Comparison of ENCODE assay signal across 9 cellular contexts in genomic region chr19:7830272-7830771, GRCh38. TPM values are rescaled to one million over a fixed set of nuclear protein-coding genes. Genes with fewer than 3 reads are reported as not detected.
DNase-seq lines count a peak whose midpoint lies in the region; ATAC-seq and TF ChIP-seq lines count a peak whose summit lies in the region.
"Had no signal": no experiment of that assay in that cellular context is flagged by ENCODE, and none has a peak within 500 bp of the region (broad histone marks: within the 10 kb centered on the region; RNA-seq: fewer than 3 reads in every experiment).

No MANE protein-coding gene starts in this region.

- POLR2A ChIA-PET in CD4-positive, alpha-beta memory T cell (lab: Charles Lee; ENCODE audit: partially characterized antibody) = interaction anchor here (1.3 to 1.6 kb wide), 2 partner anchors 14 to 90 kb away, joined by 3 to 4 read pairs; partner anchors contain the start of gene SNAPC2

- H3K36me3 Mint-ChIP-seq in CD4-positive, alpha-beta memory T cell = no peaks in the 10 kb centered on the region
- H3K36me3 Mint-ChIP-seq in nephron progenitor cell (ENCODE audit: low read depth) = no peaks in the 10 kb centered on the region

- peaks cover 22% of the 10 kb centered on the region for H3K4me1 ChIP-seq in CD4-positive, alpha-beta memory T cell (ENCODE audit: insufficient read depth, low read length)
- H3K4me1 ChIP-seq in ectodermal cell (ENCODE audit: control insufficient read depth, insufficient read depth, low read length) = no peaks in the 10 kb centered on the region

- no peak for ATAC-seq in GM21526 (IDR thresholded peaks at IDR 0.05; ENCODE audit: low FRiP score, unreplicated experiment)

- H3K27me3 ChIP-seq in CD4-positive, alpha-beta memory T cell (ENCODE audit: insufficient read depth, low read length) = no peaks in the 10 kb centered on the region
- peaks cover 29% of the 10 kb centered on the region for H3K27me3 ChIP-seq in ectodermal cell (ENCODE audit: control insufficient read depth, insufficient read depth, low read length, poor library complexity, severe bottlenecking)

- no peak for DNase-seq in CD4-positive, alpha-beta memory T cell
- DNase-seq in nephron progenitor cell (no peak), DMS153 treated with DMSO at 0.1 percent for 48 hours (lab: John Stamatoyannopoulos, UW; ENCODE audit: unreplicated experiment) (no peak), epidermal melanocyte (ENCODE audit: insufficient read length, low spot score) (no peak)
- no peak for DNase-seq in effector CD4-positive, alpha-beta T cell

- WGBS in ectodermal cell, 2 experiments = 3 to 4% methylated on average over 53 of the region's 53 CpGs

- intact Hi-C loops in CD4-positive, alpha-beta memory T cell (cut with micrococcal nuclease) = loop anchor here (1.0 to 2.0 kb wide), 2 partner anchors 32 to 73 kb away; partner anchors contain the start of gene MAP2K7

- H3K4me3 ChIP-seq in CD4-positive, alpha-beta memory T cell (ENCODE audit: low read length in 2 of 2) = peak overlapping the region in 1 of 2 donors; percentile 50
- H3K4me3 ChIP-seq in ectodermal cell (ENCODE audit: insufficient read depth, low read depth, low read length) = peak overlapping the region; percentile 61

- TF ChIP-seq CTCF in nephron progenitor cell (IDR thresholded peaks at IDR 0.05) = no peak

- peaks cover 11 to 28% (median 18%) of the 10 kb centered on the region in 4 donors for H3K4me1 Mint-ChIP-seq in CD4-positive, alpha-beta memory T cell
- peaks cover 19% of the 10 kb centered on the region for H3K4me1 Mint-ChIP-seq in nephron progenitor cell

- H3K9me3 ChIP-seq in CD4-positive, alpha-beta memory T cell (ENCODE audit: control insufficient read depth in 1 of 2, low read length in 2 of 2) = no peaks in the 10 kb centered on the region
- H3K9me3 ChIP-seq in KOPT-K1 (ENCODE audit: insufficient read depth, low read length, poor library complexity, severe bottlenecking) (no peaks in the 10 kb centered on the region), ectodermal cell (ENCODE audit: control insufficient read depth, low read length) (no peaks in the 10 kb centered on the region)

- no peaks in the 10 kb centered on the region for H3K9me3 Mint-ChIP-seq in CD4-positive, alpha-beta memory T cell
- peaks cover 4% of the 10 kb centered on the region for H3K9me3 Mint-ChIP-seq in nephron progenitor cell

- CTCF ChIA-PET in CD4-positive, alpha-beta memory T cell (lab: Charles Lee; ENCODE audit: partially characterized antibody) = interaction anchor here (1.3 kb wide), 1 partner anchor 22 kb away, joined by 4 read pairs; no protein-coding TSS in a partner anchor

- H3K27ac Mint-ChIP-seq in CD4-positive, alpha-beta memory T cell = peak overlapping the region in 1 of 7 donors; percentile 81
- H3K27ac Mint-ChIP-seq in nephron progenitor cell = no peak overlapping the region

- H3K4me3 Mint-ChIP-seq in CD4-positive, alpha-beta memory T cell = peak overlapping the region in 5 of 8 donors; percentile 76 to 88 (median 79)
- peak overlapping the region; percentile 83 for H3K4me3 Mint-ChIP-seq in nephron progenitor cell

- no peaks in the 10 kb centered on the region for H3K27me3 Mint-ChIP-seq in CD4-positive, alpha-beta memory T cell
- H3K27me3 Mint-ChIP-seq in nephron progenitor cell (ENCODE audit: low read depth, poor library complexity) = peaks cover 54% of the 10 kb centered on the region

- H3K27ac ChIP-seq in CD4-positive, alpha-beta memory T cell (ENCODE audit: low read depth, low read length) = peak overlapping the region; percentile 36
- peak overlapping the region; percentile 41 for H3K27ac ChIP-seq in KOPT-K1 (ENCODE audit: low read depth, low read length, poor library complexity, severe bottlenecking)
- H3K27ac ChIP-seq in ectodermal cell (ENCODE audit: insufficient read depth, low read depth, low read length, poor library complexity, severe bottlenecking) = no peak overlapping the region

- H3K36me3 ChIP-seq in CD4-positive, alpha-beta memory T cell (ENCODE audit: insufficient read depth, low read length) = no peaks in the 10 kb centered on the region
- H3K36me3 ChIP-seq in KOPT-K1 (ENCODE audit: insufficient read depth, low read length) (no peaks in the 10 kb centered on the region), ectodermal cell (ENCODE audit: control insufficient read depth, insufficient read depth, low read length) (no peaks in the 10 kb centered on the region)

RNA-seq across cellular contexts. Expression of gene EVI5L, which starts 0.3 kb away (rescaled TPM):
- total RNA-seq in CD4-positive, alpha-beta memory T cell = 10 to 100 TPM; 11.9 to 14.1 TPM
- 1 to 10 TPM; 1.1 to 2.8 TPM for polyA plus RNA-seq in CD4-positive, alpha-beta memory T cell
- polyA plus RNA-seq in ectodermal cell (2013, experiment 1 of 4) = 13.6 TPM
- 15.8 TPM for polyA plus RNA-seq in ectodermal cell (2013, experiment 2 of 4)
- polyA plus RNA-seq in ectodermal cell (2013, experiment 3 of 4) = 11.1 TPM
- 11.9 TPM for polyA plus RNA-seq in ectodermal cell (2013, experiment 4 of 4)

RNA-seq across cellular contexts. Expression of gene PRR36, which starts 43.9 kb away (rescaled TPM):
- total RNA-seq in CD4-positive, alpha-beta memory T cell = under 1 TPM; 0.29 to 0.36 TPM
- polyA plus RNA-seq in CD4-positive, alpha-beta memory T cell = under 1 TPM in 1 of 2 donors, not detected in 1; 0.06 TPM
- polyA plus RNA-seq in ectodermal cell (2013, experiment 1 of 4) = 32.8 TPM
- polyA plus RNA-seq in ectodermal cell (2013, experiment 2 of 4) = 26.5 TPM
- 27.7 TPM for polyA plus RNA-seq in ectodermal cell (2013, experiment 3 of 4)
- 30.1 TPM for polyA plus RNA-seq in ectodermal cell (2013, experiment 4 of 4)

RNA-seq across cellular contexts. Expression of gene LRRC8E, which starts 58.0 kb away (rescaled TPM):
- not detected for total RNA-seq in CD4-positive, alpha-beta memory T cell
- not detected for polyA plus RNA-seq in CD4-positive, alpha-beta memory T cell
- polyA plus RNA-seq in ectodermal cell (2013, experiment 1 of 4) = 0.31 TPM
- polyA plus RNA-seq in ectodermal cell (2013, experiment 2 of 4) = 0.21 TPM
- 0.37 TPM for polyA plus RNA-seq in ectodermal cell (2013, experiment 3 of 4)
- 0.16 TPM for polyA plus RNA-seq in ectodermal cell (2013, experiment 4 of 4)
- total RNA-seq: T-helper 1 cell treated with Interleukin-12 subunit alpha and Interleukin-12 subunit beta and Interleukin-4 antibody, amounts not matched to agents 30 ng/mL and 1 ng/mL, for 36 hours had no signal
